8 cellular contexts compared by ENCODE assay signal in the genomic region with DNA sequence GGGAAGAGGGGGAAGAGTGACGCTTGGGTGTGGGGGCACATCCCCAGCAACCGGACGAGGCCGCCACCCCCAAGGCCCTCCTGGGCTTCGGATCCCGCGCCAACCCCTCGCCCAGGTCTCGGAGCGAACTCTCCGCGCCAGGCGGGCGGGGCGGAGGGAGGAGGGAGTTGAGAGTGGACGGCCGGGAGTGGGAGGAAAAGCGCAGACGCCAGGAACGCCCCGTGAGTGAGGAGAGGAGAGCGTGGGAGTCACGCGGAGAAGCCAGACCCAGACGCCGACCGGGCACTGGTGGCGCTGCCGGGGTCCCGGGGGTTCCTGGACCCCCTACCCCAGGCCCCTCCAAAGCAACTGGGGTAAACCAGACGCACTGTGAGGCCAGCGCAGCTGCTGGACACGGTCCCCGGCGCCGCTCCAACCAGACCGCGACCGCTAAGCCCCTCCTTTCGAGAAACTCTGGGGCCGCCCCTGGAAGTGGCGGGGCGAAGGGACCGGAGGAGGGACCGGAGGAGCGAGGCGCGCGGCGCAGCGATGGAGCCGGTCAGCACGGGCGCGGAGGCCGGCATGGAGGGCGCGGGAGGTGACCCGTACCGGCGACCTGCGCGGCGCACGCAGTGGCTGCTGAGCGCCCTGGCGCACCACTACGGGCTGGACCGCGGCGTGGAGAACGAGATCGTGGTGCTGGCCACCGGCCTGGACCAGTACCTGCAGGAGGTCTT. TPM values are rescaled to one million over a fixed set of nuclear protein-coding genes. Genes with fewer than 3 reads are reported as not detected.
DNase-seq lines count a peak whose midpoint lies in the region; ATAC-seq and TF ChIP-seq lines count a peak whose summit lies in the region.

A gene with protein sequence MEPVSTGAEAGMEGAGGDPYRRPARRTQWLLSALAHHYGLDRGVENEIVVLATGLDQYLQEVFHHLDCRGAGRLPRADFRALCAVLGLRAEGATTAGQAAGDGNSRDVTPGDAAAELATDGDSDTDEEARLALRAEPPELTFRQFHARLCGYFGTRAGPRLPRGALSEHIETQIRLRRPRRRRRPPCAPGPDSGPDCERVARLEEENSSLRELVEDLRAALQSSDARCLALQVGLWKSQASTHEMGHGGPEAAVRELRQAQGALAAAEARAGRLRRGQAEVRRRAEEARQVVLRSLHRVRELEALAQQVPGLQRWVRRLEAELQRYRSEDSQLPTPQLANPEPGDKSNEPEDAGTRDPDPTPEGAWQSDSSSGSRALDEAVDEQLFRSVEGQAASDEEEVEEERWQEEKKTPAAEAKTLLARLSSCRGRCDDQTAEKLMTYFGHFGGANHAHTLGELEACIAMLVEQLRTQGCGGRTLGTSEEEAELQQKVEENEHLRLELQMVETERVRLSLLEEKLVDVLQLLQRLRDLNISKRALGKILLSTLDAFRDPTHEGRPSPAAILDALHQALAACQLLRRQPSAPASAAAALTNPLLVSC (plus strand): TSS at position 204 of the 716 bp plus-strand sequence. CDS start 325 bp downstream, at position 529.

- no peak within 1 kb of the TSS for H3K27ac ChIP-seq in smooth muscle cell (ENCODE audit: low read depth)

- H4K20me1 ChIP-seq in smooth muscle cell (ENCODE audit: low read depth): no peaks in the 10 kb centered on the region

- H3K9me3 Mint-ChIP-seq in activated naive CD8-positive, alpha-beta T cell treated with anti-CD3 and anti-CD28 coated beads, Interleukin-2, amount 10 ng/mL, durations not matched to agents 7 days and 5 days: no peaks in the 10 kb centered on the region

- H3K4me3 Mint-ChIP-seq in activated naive CD8-positive, alpha-beta T cell treated with anti-CD3 and anti-CD28 coated beads, Interleukin-2, amount 10 ng/mL, durations not matched to agents 7 days and 5 days: peak within 1 kb of the TSS; percentile 71

- H3K79me2 ChIP-seq in smooth muscle cell (ENCODE audit: low read depth): no peaks in the 10 kb centered on the region

- no peak for TF ChIP-seq CTCF in smooth muscle cell (IDR thresholded peaks at IDR 0.05; ENCODE audit: borderline replicate concordance, insufficient read depth, poor library complexity, severe bottlenecking)

- no peak within 1 kb of the TSS for H3K27ac Mint-ChIP-seq in activated naive CD8-positive, alpha-beta T cell treated with anti-CD3 and anti-CD28 coated beads, Interleukin-2, amount 10 ng/mL, durations not matched to agents 7 days and 5 days

- peaks cover 33% of the 10 kb centered on the region for H3K4me1 Mint-ChIP-seq in activated naive CD8-positive, alpha-beta T cell treated with anti-CD3 and anti-CD28 coated beads, Interleukin-2, amount 10 ng/mL, durations not matched to agents 7 days and 5 days

- peak; percentile 45 for DNase-seq in NCI-H146 (lab: John Stamatoyannopoulos, UW)
- DNase-seq in NCI-H146 treated with DMSO at 0.1 percent for 48 hours (lab: John Stamatoyannopoulos, UW; ENCODE audit: unreplicated experiment): no peak
- peak; percentile 57 for DNase-seq in activated naive CD8-positive, alpha-beta T cell treated with anti-CD3 and anti-CD28 coated beads, Interleukin-2, amount 10 ng/mL, durations not matched to agents 7 days and 5 days
- peak; percentile 45 for DNase-seq in smooth muscle cell (lab: John Stamatoyannopoulos, UW; ENCODE audit: unreplicated experiment)
- no peak for DNase-seq in NCI-H1417 treated with DMSO at 0.1 percent for 48 hours (lab: John Stamatoyannopoulos, UW)

- peaks cover 1% of the 10 kb centered on the region for H3K36me3 Mint-ChIP-seq in activated naive CD8-positive, alpha-beta T cell treated with anti-CD3 and anti-CD28 coated beads, Interleukin-2, amount 10 ng/mL, durations not matched to agents 7 days and 5 days

- H3F3A ChIP-seq in smooth muscle cell (ENCODE audit: low read depth): no peaks in the 10 kb centered on the region

- H3K4me3 ChIP-seq in iPS-18c (ENCODE audit: insufficient read depth, low read depth, low read length) (peak within 1 kb of the TSS; percentile 73), smooth muscle cell (peak within 1 kb of the TSS; percentile 53)

- peaks cover 38% of the 10 kb centered on the region for H3K27me3 Mint-ChIP-seq in activated naive CD8-positive, alpha-beta T cell treated with anti-CD3 and anti-CD28 coated beads, Interleukin-2, amount 10 ng/mL, durations not matched to agents 7 days and 5 days

- H3K4me1 ChIP-seq in smooth muscle cell (ENCODE audit: low read depth): peaks cover 18% of the 10 kb centered on the region

- H2AFZ ChIP-seq in smooth muscle cell (ENCODE audit: low read depth): peak within 1 kb of the TSS; percentile 77

- H3K9ac ChIP-seq in smooth muscle cell (ENCODE audit: low read depth): no peak within 1 kb of the TSS

- peak; percentile 21 for ATAC-seq in activated naive CD8-positive, alpha-beta T cell treated with anti-CD3 and anti-CD28 coated beads, Interleukin-2, amount 10 ng/mL, durations not matched to agents 7 days and 5 days (ENCODE audit: low read depth)
- ATAC-seq in HG03108 (IDR thresholded peaks at IDR 0.05; ENCODE audit: unreplicated experiment): no peak
- ATAC-seq in GM19397 (IDR thresholded peaks at IDR 0.05; ENCODE audit: unreplicated experiment): no peak

- 2% methylated on average over 73 of the region's 74 CpGs for WGBS in smooth muscle cell (ENCODE audit: low lambda C conversion rate)

- H3K27me3 ChIP-seq in smooth muscle cell (ENCODE audit: low read depth): peaks cover 87% of the 10 kb centered on the region

- H3K4me2 ChIP-seq in smooth muscle cell: peak within 1 kb of the TSS; percentile 94

- peaks cover 5% of the 10 kb centered on the region for H3K9me3 ChIP-seq in iPS-18c (ENCODE audit: control insufficient read depth, insufficient read depth, low read length)
- no peaks in the 10 kb centered on the region for H3K9me3 ChIP-seq in smooth muscle cell (replicated peaks; ENCODE audit: low read depth)

- POLR2A ChIA-PET in activated naive CD8-positive, alpha-beta T cell treated with anti-CD3 and anti-CD28 coated beads, Interleukin-2, amount 10 ng/mL, durations not matched to agents 7 days and 5 days (lab: Charles Lee): interaction anchor here (0.7 to 7.2 kb wide), 2 partner anchors 15 to 223 kb away, joined by 3 to 53 read pairs; no protein-coding TSS in a partner anchor

- no peaks in the 10 kb centered on the region for H3K36me3 ChIP-seq in smooth muscle cell (ENCODE audit: low read depth)

RNA-seq across cellular contexts. Expression of the gene that starts here (rescaled TPM):
- under 1 TPM; 0.14 to 0.23 TPM for total RNA-seq in activated naive CD8-positive, alpha-beta T cell treated with anti-CD3 and anti-CD28 coated beads, Interleukin-2, amount 10 ng/mL, durations not matched to agents 7 days and 5 days
- not detected in 2 replicates for total RNA-seq in smooth muscle cell
- 0.26 TPM in 1 of 2 replicates, not detected in the other for polyA plus RNA-seq in smooth muscle cell

Comparison
In these comparisons a context has a peak if more than half of its experiments do, and no peak if none do; other contexts are left out.
1. Peak in DNase-seq and ATAC-seq in activated naive CD8-positive, alpha-beta T cell treated with anti-CD3 and anti-CD28 coated beads, Interleukin-2, amount 10 ng/mL, durations not matched to agents 7 days and 5 days; RNA of the gene not detected or under 1 TPM.
2. Peak in DNase-seq, H3K4me3 ChIP-seq and H3K4me2 ChIP-seq in smooth muscle cell; RNA of the gene not detected or under 1 TPM.